9 cellular contexts compared by ENCODE assay signal in genomic region chr21:16587671-16588379, GRCh38.
A peak's percentile ranks its signal among the peaks of the same experiment; 100 is the strongest.
DNase-seq lines count a peak whose midpoint lies in the region; ATAC-seq, FAIRE-seq and TF ChIP-seq lines count a peak whose summit lies in the region.
"Had no signal": no experiment of that assay in that cellular context is flagged by ENCODE, and none has a peak within 500 bp of the region (broad histone marks: within the 10 kb centered on the region; RNA-seq: fewer than 3 reads in every experiment).

No MANE protein-coding gene starts in this region.

- H3K9me3 ChIP-seq in duodenal mucosa (ENCODE audit: control insufficient read depth in 1 of 2, low read length in 2 of 2) = peaks cover 3 to 9% of the 10 kb centered on the region in 2 donors
- H3K9me3 ChIP-seq in lower lobe of right lung = no peaks in the 10 kb centered on the region

- H3K27me3 ChIP-seq in duodenal mucosa (ENCODE audit: control insufficient read depth in 1 of 2, insufficient read depth in 2 of 2, low read length in 2 of 2) = no peaks in the 10 kb centered on the region
- no peaks in the 10 kb centered on the region for H3K27me3 ChIP-seq in lower lobe of right lung (ENCODE audit: low read depth)

- H3K4me3 ChIP-seq in duodenal mucosa (ENCODE audit: low read depth in 1 of 2, low read length in 2 of 2) (peak overlapping the region; percentile 16 to 24), lower lobe of right lung (peak overlapping the region; percentile 43)

- H3K9ac ChIP-seq in duodenal mucosa (ENCODE audit: low read depth in 1 of 2, low read length in 2 of 2) = no peak overlapping the region

- H3K4me1 ChIP-seq in duodenal mucosa (ENCODE audit: control insufficient read depth in 1 of 2, insufficient read depth in 2 of 2, low read length in 2 of 2) (no peaks in the 10 kb centered on the region), lower lobe of right lung (peaks cover 9% of the 10 kb centered on the region)

- FAIRE-seq in urothelium cell line (lab: Jason Lieb, UNC) = no peak

- TF ChIP-seq CTCF in lower lobe of right lung (IDR thresholded peaks at IDR 0.05) = no peak

- ATAC-seq in lower lobe of right lung = peak; percentile 45 to 71
- no peak for ATAC-seq in GM18909 (IDR thresholded peaks at IDR 0.05; ENCODE audit: poor library complexity, unreplicated experiment)
- ATAC-seq in HG03442 (IDR thresholded peaks at IDR 0.05; ENCODE audit: unreplicated experiment) = no peak

- DNase-seq in NCI-H2107 treated with DMSO at 0.1 percent for 48 hours (lab: John Stamatoyannopoulos, UW; ENCODE audit: unreplicated experiment) (peak; percentile 17), NCI-H2107 (lab: John Stamatoyannopoulos, UW) (no peak), lower lobe of right lung (no peak), urothelium cell line (ENCODE audit: low spot score) (peak; percentile 16), NCI-H748 treated with DMSO at 0.1 percent for 48 hours (lab: John Stamatoyannopoulos, UW) (no peak)
- DNase-seq: activated CD4-positive, alpha-beta T cell treated with anti-CD3 and anti-CD28 coated beads for 4 hours had no signal

- intact Hi-C loops in lower lobe of right lung (cut with DNase I) = no loop called here

- H3K27ac ChIP-seq in duodenal mucosa (ENCODE audit: low read depth, low read length) = no peak overlapping the region
- H3K27ac ChIP-seq in lower lobe of right lung = peak overlapping the region; percentile 64

- H3K36me3 ChIP-seq in duodenal mucosa (ENCODE audit: control insufficient read depth in 1 of 2, insufficient read depth in 2 of 2, low read length in 2 of 2) (no peaks in the 10 kb centered on the region), lower lobe of right lung (no peaks in the 10 kb centered on the region)

Comparison
In these comparisons a context has a peak if more than half of its experiments do, and no peak if none do; other contexts are left out.
1. DNase-seq: peak in NCI-H2107 treated with DMSO at 0.1 percent for 48 hours (single experiment) and urothelium cell line (single experiment); none in NCI-H2107 (single experiment), lower lobe of right lung (single experiment) and NCI-H748 treated with DMSO at 0.1 percent for 48 hours (single experiment).
2. ATAC-seq: peak in lower lobe of right lung (2 of 2); none in GM18909 (single experiment) and HG03442 (single experiment).